ENCODE assay signal across 8 cellular contexts in the genomic region with DNA sequence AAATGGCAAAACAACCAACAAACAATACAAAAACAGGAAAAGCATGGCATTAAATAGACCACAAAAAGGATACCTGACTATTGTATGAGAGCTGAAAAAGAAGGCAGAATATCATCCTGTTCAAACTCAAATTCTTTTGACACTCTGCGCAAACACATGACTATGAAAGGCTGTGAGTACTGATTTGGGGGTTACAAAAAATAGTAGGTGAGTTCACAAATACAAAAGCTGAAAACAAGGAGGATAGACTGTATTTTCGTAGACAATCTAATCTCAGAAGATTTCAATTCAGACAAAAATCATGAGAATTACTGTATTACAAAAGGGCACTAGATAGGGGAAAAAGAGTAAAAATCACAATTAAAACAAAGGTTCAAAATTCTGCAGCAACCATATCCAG.
DNase-seq lines count a peak whose midpoint lies in the region; ATAC-seq, FAIRE-seq and TF ChIP-seq lines count a peak whose summit lies in the region.
"Not testable (repeated sequence)": the region's sequence is repeated elsewhere in the genome, so short reads cannot be mapped to it uniquely, and the experiment has no call there.

No MANE protein-coding gene starts in this region.

- not testable (repeated sequence) for TF ChIP-seq POLR2A in endothelial cell of umbilical vein (IDR thresholded peaks at IDR 0.05; ENCODE audit: low read depth, low read length)

- H3K4me3 ChIP-seq in PC-3 (ENCODE audit: low read length); endothelial cell of umbilical vein (replicated peaks in 1 of 3; ENCODE audit: insufficient read depth in 1 of 3, low read depth in 1 of 3, low read length in 3 of 3): not testable (repeated sequence)

- ATAC-seq in PC-3; activated CD8-positive, alpha-beta T cell treated with anti-CD3 and anti-CD28 coated beads, Interleukin-2, amount 10 ng/mL, durations not matched to agents 7 days and 5 days: not testable (repeated sequence)

- H4K20me1 ChIP-seq in PC-3 (ENCODE audit: low read length); endothelial cell of umbilical vein (replicated peaks; ENCODE audit: control insufficient read depth, extremely low read depth, insufficient read depth, low read length): not testable (repeated sequence)

- FAIRE-seq in endothelial cell of umbilical vein (lab: Jason Lieb, UNC): not testable (repeated sequence)

- H3K9me1 ChIP-seq in endothelial cell of umbilical vein (replicated peaks; ENCODE audit: control insufficient read depth, extremely low read depth, insufficient read depth, low read length): not testable (repeated sequence)

- H3K4me1 ChIP-seq in PC-3 (ENCODE audit: insufficient read depth, low read length); endothelial cell of umbilical vein (ENCODE audit: control insufficient read depth, extremely low read depth, insufficient read depth, low read length): not testable (repeated sequence)

- not testable (repeated sequence) for H3K79me2 ChIP-seq in PC-3 (ENCODE audit: low read length); endothelial cell of umbilical vein (ENCODE audit: control insufficient read depth, insufficient read depth, low read length)

- H3K4me3 Mint-ChIP-seq in activated CD8-positive, alpha-beta T cell treated with anti-CD3 and anti-CD28 coated beads, Interleukin-2, amount 10 ng/mL, durations not matched to agents 7 days and 5 days; nephron progenitor cell: not testable (repeated sequence)

- POLR2A ChIA-PET in PC-3 (lab: Charles Lee; ENCODE audit: unreplicated experiment); activated CD8-positive, alpha-beta T cell treated with anti-CD3 and anti-CD28 coated beads, Interleukin-2, amount 10 ng/mL, durations not matched to agents 7 days and 5 days (lab: Charles Lee); endothelial cell of umbilical vein (lab: Charles Lee): not testable (repeated sequence)

- not testable (repeated sequence) for H2AFZ ChIP-seq in PC-3 (ENCODE audit: low read length); endothelial cell of umbilical vein (ENCODE audit: low read depth, low read length)

- not testable (repeated sequence) for H3K9ac ChIP-seq in PC-3 (ENCODE audit: low read length); endothelial cell of umbilical vein (replicated peaks; ENCODE audit: extremely low read depth, insufficient read depth, low read length)

- H3K36me3 Mint-ChIP-seq in activated CD8-positive, alpha-beta T cell treated with anti-CD3 and anti-CD28 coated beads, Interleukin-2, amount 10 ng/mL, durations not matched to agents 7 days and 5 days (ENCODE audit: low read depth): peaks cover 14% of the 10 kb centered on the region
- peaks cover 43% of the 10 kb centered on the region for H3K36me3 Mint-ChIP-seq in nephron progenitor cell (ENCODE audit: low read depth)

- CTCF ChIA-PET in PC-3 (lab: Charles Lee); activated CD8-positive, alpha-beta T cell treated with anti-CD3 and anti-CD28 coated beads, Interleukin-2, amount 10 ng/mL, durations not matched to agents 7 days and 5 days (lab: Charles Lee); endothelial cell of umbilical vein (lab: Charles Lee): not testable (repeated sequence)

- H3K27ac Mint-ChIP-seq in activated CD8-positive, alpha-beta T cell treated with anti-CD3 and anti-CD28 coated beads, Interleukin-2, amount 10 ng/mL, durations not matched to agents 7 days and 5 days: not testable (repeated sequence)
- peak overlapping the region; percentile 1 for H3K27ac Mint-ChIP-seq in nephron progenitor cell

- not testable (repeated sequence) for H3K27ac ChIP-seq in PC-3 (ENCODE audit: low read length); endothelial cell of umbilical vein (ENCODE audit: insufficient read depth, low read depth, low read length)

- not testable (repeated sequence) for H3K9me3 ChIP-seq in PC-3 (ENCODE audit: low read length); endothelial cell of umbilical vein (replicated peaks; ENCODE audit: control insufficient read depth, insufficient read depth, low read length)

- H3K9me2 ChIP-seq in PC-3 (replicated peaks; ENCODE audit: low read length): not testable (repeated sequence)

- not testable (repeated sequence) for TF ChIP-seq CTCF in PC-3 (conservative IDR thresholded peaks at IDR 0.05; ENCODE audit: low read depth, low read length); endothelial cell of umbilical vein (IDR thresholded peaks at IDR 0.05; ENCODE audit: extremely low read depth in 1 of 2, insufficient read depth in 1 of 2, low read depth in 1 of 2, low read length in 2 of 2); nephron progenitor cell (IDR thresholded peaks at IDR 0.05)

- intact Hi-C loops in PC-3 (cut with micrococcal nuclease); endothelial cell of umbilical vein (cut with micrococcal nuclease): not testable (repeated sequence)

- TSS peak; percentile 6 for BruUV-seq in PC-3 (replicated peaks; lab: Mats Ljungman, UMichigan)
- BruUV-seq in endothelial cell of umbilical vein (replicated peaks; lab: Mats Ljungman, UMichigan): not testable (repeated sequence)

- H3F3A ChIP-seq in PC-3 (ENCODE audit: low read length, unreplicated experiment): not testable (repeated sequence)

- not testable (repeated sequence) for H3K9me3 Mint-ChIP-seq in activated CD8-positive, alpha-beta T cell treated with anti-CD3 and anti-CD28 coated beads, Interleukin-2, amount 10 ng/mL, durations not matched to agents 7 days and 5 days (ENCODE audit: insufficient read depth); nephron progenitor cell

- H3K27me3 ChIP-seq in PC-3 (ENCODE audit: low read length); endothelial cell of umbilical vein (ENCODE audit: control insufficient read depth in 2 of 2, insufficient read depth in 2 of 2, low read length in 2 of 2): not testable (repeated sequence)

- dilution Hi-C loops in endothelial cell of umbilical vein (cut with MboI; ENCODE audit: extremely low pct_ligation_motif_present, low sequenced_read_pairs): not testable (repeated sequence)

- not testable (repeated sequence) for H3K4me1 Mint-ChIP-seq in activated CD8-positive, alpha-beta T cell treated with anti-CD3 and anti-CD28 coated beads, Interleukin-2, amount 10 ng/mL, durations not matched to agents 7 days and 5 days (ENCODE audit: low read depth); nephron progenitor cell

- not testable (repeated sequence) for H3K36me3 ChIP-seq in PC-3 (ENCODE audit: low read depth, low read length); endothelial cell of umbilical vein (ENCODE audit: control insufficient read depth in 2 of 2, extremely low read depth in 1 of 2, insufficient read depth in 2 of 2, low read length in 2 of 2)

- H3K4me2 ChIP-seq in PC-3 (ENCODE audit: low read length); endothelial cell of umbilical vein (ENCODE audit: insufficient read depth, low read length): not testable (repeated sequence)

- H3K27me3 Mint-ChIP-seq in activated CD8-positive, alpha-beta T cell treated with anti-CD3 and anti-CD28 coated beads, Interleukin-2, amount 10 ng/mL, durations not matched to agents 7 days and 5 days (ENCODE audit: low read depth); nephron progenitor cell (ENCODE audit: low read depth, poor library complexity): not testable (repeated sequence)

- DNase-seq in EH (ENCODE audit: low read depth) (peak; percentile 2), HT-29 (ENCODE audit: low spot score) (peak; percentile 2), PC-3 (peak; percentile 6), endothelial cell of umbilical vein (ENCODE audit: low read depth, low spot score) (peak; percentile 15), glomerular visceral epithelial cell (ENCODE audit: extremely low spot score) (peak; percentile 22), superior temporal gyrus (ENCODE audit: extremely low spot score) (peak; percentile 42)
- DNase-seq in activated CD8-positive, alpha-beta T cell treated with anti-CD3 and anti-CD28 coated beads, Interleukin-2, amount 10 ng/mL, durations not matched to agents 7 days and 5 days: peak; percentile 21
- DNase-seq in nephron progenitor cell: not testable (repeated sequence)
